ENCODE assay signal across 9 cellular contexts in the genomic region with DNA sequence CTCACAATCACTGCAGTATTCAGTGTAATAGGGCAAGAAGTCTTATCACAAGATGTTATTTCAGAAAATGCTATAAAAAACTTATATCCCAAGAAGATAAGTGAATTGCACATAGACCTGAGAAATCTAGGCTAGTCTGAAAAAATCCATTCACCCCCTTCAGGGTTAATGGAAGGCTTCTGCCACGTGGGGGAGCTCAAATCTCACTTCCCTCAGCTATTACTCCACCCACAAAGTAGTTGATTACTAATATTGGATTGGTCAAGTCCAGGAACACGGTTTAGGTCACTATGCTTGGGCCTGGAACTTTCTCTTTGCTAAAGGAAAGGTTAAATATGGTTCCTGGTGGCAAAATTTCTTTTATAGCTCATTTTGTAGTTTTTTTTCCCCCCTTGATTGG. TPM values are rescaled to one million over a fixed set of nuclear protein-coding genes. Genes with fewer than 3 reads are reported as not detected.
A peak's percentile ranks its signal among the peaks of the same experiment; 100 is the strongest.
DNase-seq lines count a peak whose midpoint lies in the region; ATAC-seq, FAIRE-seq and TF ChIP-seq lines count a peak whose summit lies in the region.
"Had no signal": no experiment of that assay in that cellular context is flagged by ENCODE, and none has a peak within 500 bp of the region (broad histone marks: within the 10 kb centered on the region; RNA-seq: fewer than 3 reads in every experiment).

No MANE protein-coding gene starts in this region.

- ATAC-seq in DND-41 (ENCODE audit: insufficient read depth, low read depth) (peak; percentile 40; the same call in 1 of the 3 replicates), GM18907 (IDR thresholded peaks at IDR 0.05; ENCODE audit: unreplicated experiment) (peak; percentile 99), HG02981 (IDR thresholded peaks at IDR 0.05; ENCODE audit: unreplicated experiment) (peak; percentile 97), left lobe of liver (peak; percentile 44)

- H3K9ac ChIP-seq in DND-41 (ENCODE audit: low read depth, low read length) (no peak overlapping the region), astrocyte (ENCODE audit: low read length) (no peak overlapping the region)

- H3K27me3 Mint-ChIP-seq in astrocyte (ENCODE audit: low read depth, unreplicated experiment), result no peaks in the 10 kb centered on the region
- no peaks in the 10 kb centered on the region for H3K27me3 Mint-ChIP-seq in activated T-helper 2 cell treated with anti-CD3 and anti-CD28 coated beads, Interferon-gamma antibody, Interleukin-2, Interleukin-4, amounts not matched to agents 10 μg/mL and 5 μg/mL and 100 μg/mL, durations not matched to agents 14 hours and 24 hours and 36 hours (ENCODE audit: low read depth)

- no peaks in the 10 kb centered on the region for H3K36me3 ChIP-seq in DND-41 (ENCODE audit: insufficient read depth, low read length)
- no peaks in the 10 kb centered on the region for H3K36me3 ChIP-seq in astrocyte (ENCODE audit: insufficient read depth, low read length)

- peaks cover 2% of the 10 kb centered on the region for H3K36me3 Mint-ChIP-seq in astrocyte (ENCODE audit: low read depth, unreplicated experiment)
- H3K36me3 Mint-ChIP-seq in activated T-helper 2 cell treated with anti-CD3 and anti-CD28 coated beads, Interferon-gamma antibody, Interleukin-2, Interleukin-4, amounts not matched to agents 10 μg/mL and 5 μg/mL and 100 μg/mL, durations not matched to agents 14 hours and 24 hours and 36 hours (ENCODE audit: low read depth), result no peaks in the 10 kb centered on the region
- H3K36me3 Mint-ChIP-seq: activated naive CD4-positive, alpha-beta T cell treated with anti-CD3 and anti-CD28 coated beads, Interleukin-2, amount 50 U/mL, for 24 hours had no signal

- FAIRE-seq in astrocyte (lab: Jason Lieb, UNC), result no peak

- H3K4me2 ChIP-seq in DND-41 (ENCODE audit: insufficient read depth, low read length) (no peak overlapping the region), astrocyte (ENCODE audit: low read length) (no peak overlapping the region)

- H2AFZ ChIP-seq in DND-41 (ENCODE audit: low read depth, low read length), result no peak overlapping the region
- no peak overlapping the region for H2AFZ ChIP-seq in astrocyte (ENCODE audit: low read depth, low read length)

- TF ChIP-seq CTCF in DND-41 (IDR thresholded peaks at IDR 0.05; ENCODE audit: borderline replicate concordance, extremely low read depth, low read length, poor library complexity, severe bottlenecking), result peak; percentile 46
- TF ChIP-seq CTCF in astrocyte (IDR thresholded peaks at IDR 0.05; ENCODE audit: insufficient read depth, low read depth, low read length), result peak; percentile 60

- DNase-seq in DND-41 (peak; percentile 7), NCI-H446 treated with DMSO at 0.1 percent for 48 hours (lab: John Stamatoyannopoulos, UW) (peak; percentile 3), astrocyte (ENCODE audit: low read depth) (peak; percentile 24), left lobe of liver (ENCODE audit: low spot score) (no peak)
- no peak for DNase-seq in central memory CD4-positive, alpha-beta T cell
- no peak for DNase-seq in activated T-helper 2 cell treated with anti-CD3 and anti-CD28 coated beads, Interferon-gamma antibody, Interleukin-2, Interleukin-4, amounts not matched to agents 10 μg/mL and 5 μg/mL and 100 μg/mL, durations not matched to agents 14 hours and 24 hours and 36 hours (ENCODE audit: low spot score)

- H3K4me1 ChIP-seq in DND-41 (ENCODE audit: insufficient read depth, low read length) (no peaks in the 10 kb centered on the region), astrocyte (ENCODE audit: insufficient read depth, low read length) (no peaks in the 10 kb centered on the region)

- H3K79me2 ChIP-seq in DND-41 (ENCODE audit: insufficient read depth, low read length), result no peaks in the 10 kb centered on the region
- no peaks in the 10 kb centered on the region for H3K79me2 ChIP-seq in astrocyte (ENCODE audit: insufficient read depth, low read length)

- no peak overlapping the region for H3K27ac ChIP-seq in DND-41 (ENCODE audit: low read length)
- no peak overlapping the region for H3K27ac ChIP-seq in astrocyte (ENCODE audit: low read depth, low read length)

- intact Hi-C loops in activated T-helper 2 cell treated with anti-CD3 and anti-CD28 coated beads, Interferon-gamma antibody, Interleukin-2, Interleukin-4, amounts not matched to agents 10 μg/mL and 5 μg/mL and 100 μg/mL, durations not matched to agents 14 hours and 24 hours and 36 hours (cut with micrococcal nuclease), result loop anchor here (5.0 kb wide), 1 partner anchor 165 kb away; no protein-coding TSS in a partner anchor

- H3K4me1 Mint-ChIP-seq in astrocyte (ENCODE audit: low read depth, unreplicated experiment), result no peaks in the 10 kb centered on the region
- no peaks in the 10 kb centered on the region for H3K4me1 Mint-ChIP-seq in activated T-helper 2 cell treated with anti-CD3 and anti-CD28 coated beads, Interferon-gamma antibody, Interleukin-2, Interleukin-4, amounts not matched to agents 10 μg/mL and 5 μg/mL and 100 μg/mL, durations not matched to agents 14 hours and 24 hours and 36 hours (ENCODE audit: low read depth)
- H3K4me1 Mint-ChIP-seq: activated naive CD4-positive, alpha-beta T cell treated with anti-CD3 and anti-CD28 coated beads, Interleukin-2, amount 50 U/mL, for 24 hours had no signal

- peaks cover 18% of the 10 kb centered on the region for H3K9me3 Mint-ChIP-seq in astrocyte (ENCODE audit: unreplicated experiment)
- H3K9me3 Mint-ChIP-seq in activated T-helper 2 cell treated with anti-CD3 and anti-CD28 coated beads, Interferon-gamma antibody, Interleukin-2, Interleukin-4, amounts not matched to agents 10 μg/mL and 5 μg/mL and 100 μg/mL, durations not matched to agents 14 hours and 24 hours and 36 hours, result no peaks in the 10 kb centered on the region
- H3K9me3 Mint-ChIP-seq: activated naive CD4-positive, alpha-beta T cell treated with anti-CD3 and anti-CD28 coated beads, Interleukin-2, amount 50 U/mL, for 24 hours had no signal

- H3K4me3 Mint-ChIP-seq in astrocyte (ENCODE audit: unreplicated experiment), result no peak overlapping the region
- H3K4me3 Mint-ChIP-seq in activated T-helper 2 cell treated with anti-CD3 and anti-CD28 coated beads, Interferon-gamma antibody, Interleukin-2, Interleukin-4, amounts not matched to agents 10 μg/mL and 5 μg/mL and 100 μg/mL, durations not matched to agents 14 hours and 24 hours and 36 hours (ENCODE audit: low read depth), result no peak overlapping the region
- H3K4me3 Mint-ChIP-seq: activated naive CD4-positive, alpha-beta T cell treated with anti-CD3 and anti-CD28 coated beads, Interleukin-2, amount 50 U/mL, for 24 hours had no signal

- H4K20me1 ChIP-seq in DND-41 (ENCODE audit: insufficient read depth, low read length), result no peaks in the 10 kb centered on the region
- no peaks in the 10 kb centered on the region for H4K20me1 ChIP-seq in astrocyte (ENCODE audit: insufficient read depth, low read length)

- no peak overlapping the region for H3K27ac Mint-ChIP-seq in astrocyte (ENCODE audit: unreplicated experiment)
- no peak overlapping the region for H3K27ac Mint-ChIP-seq in activated T-helper 2 cell treated with anti-CD3 and anti-CD28 coated beads, Interferon-gamma antibody, Interleukin-2, Interleukin-4, amounts not matched to agents 10 μg/mL and 5 μg/mL and 100 μg/mL, durations not matched to agents 14 hours and 24 hours and 36 hours
- H3K27ac Mint-ChIP-seq: activated naive CD4-positive, alpha-beta T cell treated with anti-CD3 and anti-CD28 coated beads, Interleukin-2, amount 50 U/mL, for 24 hours had no signal

- H3K4me3 ChIP-seq in DND-41 (ENCODE audit: low read depth in 1 of 2, low read length in 2 of 2) (no peak overlapping the region), astrocyte (ENCODE audit: insufficient read depth, low read depth, low read length) (no peak overlapping the region)

- H3K27me3 ChIP-seq in DND-41 (ENCODE audit: insufficient read depth, low read length, poor library complexity) (no peaks in the 10 kb centered on the region), astrocyte (ENCODE audit: insufficient read depth, low read length) (no peaks in the 10 kb centered on the region)

- H3K9me3 ChIP-seq in DND-41 (ENCODE audit: insufficient read depth, low read length, severe bottlenecking) (no peaks in the 10 kb centered on the region), astrocyte (ENCODE audit: insufficient read depth, low read depth, low read length) (no peaks in the 10 kb centered on the region)

RNA-seq across cellular contexts. Expression of gene ADAM23, which starts 51.2 kb away (rescaled TPM):
- 11.0 and 13.9 TPM in 2 replicates for total RNA-seq in astrocyte
- 0.03 TPM for total RNA-seq in left lobe of liver
- 0.23 and 0.25 TPM in 2 replicates for total RNA-seq in activated T-helper 2 cell treated with anti-CD3 and anti-CD28 coated beads, Interferon-gamma antibody, Interleukin-2, Interleukin-4, amounts not matched to agents 10 μg/mL and 5 μg/mL and 100 μg/mL, durations not matched to agents 14 hours and 24 hours and 36 hours

Comparison
In these comparisons a context has a peak if more than half of its experiments do, and no peak if none do; other contexts are left out.
1. ATAC-seq: peak in every context shown above with its lines; median percentile 99 in GM18907; 97 in HG02981; 44 in left lobe of liver; 40 in DND-41.
2. DNase-seq: peak in DND-41 (single experiment), NCI-H446 treated with DMSO at 0.1 percent for 48 hours (single experiment) and astrocyte (single experiment); none in left lobe of liver (single experiment), central memory CD4-positive, alpha-beta T cell (single experiment) and activated T-helper 2 cell treated with anti-CD3 and anti-CD28 coated beads, Interferon-gamma antibody, Interleukin-2, Interleukin-4, amounts not matched to agents 10 μg/mL and 5 μg/mL and 100 μg/mL, durations not matched to agents 14 hours and 24 hours and 36 hours (single experiment).